28 cellular contexts compared by ENCODE assay signal in genomic region chr21:33041981-33042380, GRCh38. TPM values are rescaled to one million over a fixed set of nuclear protein-coding genes. Genes with fewer than 3 reads are reported as not detected.
"Had no signal": no experiment of that assay in that cellular context is flagged by ENCODE, and none has a peak within 500 bp of the region (broad histone marks: within the 10 kb centered on the region; RNA-seq: fewer than 3 reads in every experiment).

No MANE protein-coding gene starts in this region.

- ATAC-seq: activated CD4-positive, CD25-positive, alpha-beta regulatory T cell treated with anti-CD3 and anti-CD28 coated beads, Interleukin-2, amount 50 U/mL, for 24 hours; esophagus mucosa; heart right ventricle; lower lobe of right lung; natural killer cell; psoas muscle had no signal

- FAIRE-seq: bronchial epithelial cell, small intestine had no signal

- DNase-seq: activated CD4-positive, alpha-beta memory T cell treated with anti-CD3 and anti-CD28 coated beads for 36 hours; activated CD4-positive, alpha-beta T cell treated with anti-CD3 and anti-CD28 coated beads, Interleukin-2, amount 10 ng/mL, durations not matched to agents 24 days and 14 days; activated CD8-positive, alpha-beta memory T cell treated with anti-CD3 and anti-CD28 coated beads, Interleukin-2, amount 50 U/mL, for 4 hours; activated gamma-delta T cell treated with Interleukin-2 at 50 U/mL for 16 hours; activated naive CD4-positive, alpha-beta T cell treated with anti-CD3 and anti-CD28 coated beads, Interleukin-2, amount 50 U/mL, for 16 hours; activated T-cell treated with anti-CD3 and anti-CD28 coated beads, Interleukin-2, amount 50 U/mL, for 1 hour; amygdala; endodermal cell; foreskin keratinocyte; heart right ventricle; left lung; lower lobe of right lung; mesenchymal stem cell; natural killer cell; occipital lobe; psoas muscle; sigmoid colon; small intestine; stimulated activated naive CD4-positive, alpha-beta T cell treated with Interleukin-2 at 50 U/mL for 16 hours; T-helper 1 cell had no signal

RNA-seq across cellular contexts. Expression of gene OLIG2, which starts 16.2 kb away (rescaled TPM):
- total RNA-seq: activated CD4-positive, alpha-beta memory T cell treated with anti-CD3 and anti-CD28 coated beads for 36 hours; activated CD4-positive, alpha-beta T cell treated with anti-CD3 and anti-CD28 coated beads, Interleukin-2, amount 10 ng/mL, durations not matched to agents 24 days and 14 days; activated CD8-positive, alpha-beta memory T cell treated with anti-CD3 and anti-CD28 coated beads for 36 hours; bronchial epithelial cell; esophagus mucosa; foreskin keratinocyte; glomerular endothelial cell; heart right ventricle; kidney epithelial cell; lower lobe of right lung; natural killer cell; sigmoid colon; urinary bladder had no signal

RNA-seq across cellular contexts. Expression of gene OLIG1, which starts 28.0 kb away (rescaled TPM):
- total RNA-seq: activated CD4-positive, alpha-beta memory T cell treated with anti-CD3 and anti-CD28 coated beads for 36 hours; activated CD4-positive, alpha-beta T cell treated with anti-CD3 and anti-CD28 coated beads, Interleukin-2, amount 10 ng/mL, durations not matched to agents 24 days and 14 days; activated CD8-positive, alpha-beta memory T cell treated with anti-CD3 and anti-CD28 coated beads for 36 hours; bronchial epithelial cell; esophagus mucosa; foreskin keratinocyte; glomerular endothelial cell; kidney epithelial cell; sigmoid colon; tibial nerve; urinary bladder had no signal
